ENCODE assay signal across 8 cellular contexts in genomic region chrX:116009871-116010710, GRCh38.
DNase-seq lines count a peak whose midpoint lies in the region; ATAC-seq, FAIRE-seq and TF ChIP-seq lines count a peak whose summit lies in the region.

No MANE protein-coding gene starts in this region.

- no peak for TF ChIP-seq CTCF in OCI-LY3 (IDR thresholded peaks at IDR 0.05; ENCODE audit: low read depth, low read length)
- no peak for TF ChIP-seq CTCF in pancreas (IDR thresholded peaks at IDR 0.05)

- H3K79me2 ChIP-seq in OCI-LY3 (ENCODE audit: low read length) = no peaks in the 10 kb centered on the region

- H3K4me2 ChIP-seq in OCI-LY3 (ENCODE audit: low read length) = peak overlapping the region; percentile 83

- peak overlapping the region; percentile 57 for H3K9ac ChIP-seq in OCI-LY3 (ENCODE audit: low read length)

- H3K27ac ChIP-seq in OCI-LY3 (ENCODE audit: low read length) (peak overlapping the region; percentile 98), pancreas (peak overlapping the region in 1 of 4 donors; percentile 14)

- DNase-seq in pancreas = peak in 1 of 6 donors; percentile 12
- DNase-seq in cerebellum (ENCODE audit: low spot score) = no peak
- DNase-seq in H54 (ENCODE audit: insufficient read length, low spot score) = no peak
- DNase-seq in DMS53 (lab: John Stamatoyannopoulos, UW) = no peak
- DNase-seq in H4 (ENCODE audit: low spot score) = no peak

- no peak for FAIRE-seq in pancreas (lab: Jason Lieb, UNC)
- FAIRE-seq in H54 (lab: Jason Lieb, UNC) = no peak

- peak overlapping the region; percentile 61 for H3K4me3 ChIP-seq in OCI-LY3 (ENCODE audit: low read length)
- no peak overlapping the region for H3K4me3 ChIP-seq in pancreas

- intact Hi-C loops in pancreas (cut with DNase I) = no loop called here

- peak overlapping the region; percentile 60 for H2AFZ ChIP-seq in OCI-LY3 (ENCODE audit: low read depth, low read length)

- TF ChIP-seq POLR2A in H54 (IDR thresholded peaks at IDR 0.05; ENCODE audit: low read depth, low read length) = no peak

- H3K27me3 ChIP-seq in OCI-LY3 (ENCODE audit: low read depth, low read length) (no peaks in the 10 kb centered on the region), pancreas (peaks cover 0 to 5% (median 0%) of the 10 kb centered on the region in 4 donors)

- no peaks in the 10 kb centered on the region for H3K9me3 ChIP-seq in OCI-LY3 (ENCODE audit: insufficient read depth, low read length)
- H3K9me3 ChIP-seq in pancreas = no peaks in the 10 kb centered on the region

- ATAC-seq in GM19035 (IDR thresholded peaks at IDR 0.05; ENCODE audit: unreplicated experiment) (peak; percentile 65), HG02884 (IDR thresholded peaks at IDR 0.05; ENCODE audit: unreplicated experiment) (peak; percentile 69), pancreas (peak; percentile 46 to 84 (median 70))

- H3K36me3 ChIP-seq in OCI-LY3 (replicated peaks; ENCODE audit: low read depth, low read length) (no peaks in the 10 kb centered on the region), pancreas (no peaks in the 10 kb centered on the region)

- H3K4me1 ChIP-seq in OCI-LY3 (ENCODE audit: low read length) (peaks cover 37% of the 10 kb centered on the region), pancreas (no peaks in the 10 kb centered on the region)

- 1 to 8% methylated on average over 8 of the region's 8 CpGs for WGBS in pancreas, 2 donors

- H4K20me1 ChIP-seq in OCI-LY3 (ENCODE audit: insufficient read depth, low read length) = no peaks in the 10 kb centered on the region
